In genomic region chr9:15155826-15156225, GRCh38 we compare ENCODE assay signal across 1 cellular context.
TF ChIP-seq lines count a peak whose summit lies in the region.

No MANE protein-coding gene starts in this region.

TF ChIP-seq in GM23338, 12 proteins besides CTCF, POLR2A, EP300 and RAD21:
- TF ChIP-seq, protein P1, sequence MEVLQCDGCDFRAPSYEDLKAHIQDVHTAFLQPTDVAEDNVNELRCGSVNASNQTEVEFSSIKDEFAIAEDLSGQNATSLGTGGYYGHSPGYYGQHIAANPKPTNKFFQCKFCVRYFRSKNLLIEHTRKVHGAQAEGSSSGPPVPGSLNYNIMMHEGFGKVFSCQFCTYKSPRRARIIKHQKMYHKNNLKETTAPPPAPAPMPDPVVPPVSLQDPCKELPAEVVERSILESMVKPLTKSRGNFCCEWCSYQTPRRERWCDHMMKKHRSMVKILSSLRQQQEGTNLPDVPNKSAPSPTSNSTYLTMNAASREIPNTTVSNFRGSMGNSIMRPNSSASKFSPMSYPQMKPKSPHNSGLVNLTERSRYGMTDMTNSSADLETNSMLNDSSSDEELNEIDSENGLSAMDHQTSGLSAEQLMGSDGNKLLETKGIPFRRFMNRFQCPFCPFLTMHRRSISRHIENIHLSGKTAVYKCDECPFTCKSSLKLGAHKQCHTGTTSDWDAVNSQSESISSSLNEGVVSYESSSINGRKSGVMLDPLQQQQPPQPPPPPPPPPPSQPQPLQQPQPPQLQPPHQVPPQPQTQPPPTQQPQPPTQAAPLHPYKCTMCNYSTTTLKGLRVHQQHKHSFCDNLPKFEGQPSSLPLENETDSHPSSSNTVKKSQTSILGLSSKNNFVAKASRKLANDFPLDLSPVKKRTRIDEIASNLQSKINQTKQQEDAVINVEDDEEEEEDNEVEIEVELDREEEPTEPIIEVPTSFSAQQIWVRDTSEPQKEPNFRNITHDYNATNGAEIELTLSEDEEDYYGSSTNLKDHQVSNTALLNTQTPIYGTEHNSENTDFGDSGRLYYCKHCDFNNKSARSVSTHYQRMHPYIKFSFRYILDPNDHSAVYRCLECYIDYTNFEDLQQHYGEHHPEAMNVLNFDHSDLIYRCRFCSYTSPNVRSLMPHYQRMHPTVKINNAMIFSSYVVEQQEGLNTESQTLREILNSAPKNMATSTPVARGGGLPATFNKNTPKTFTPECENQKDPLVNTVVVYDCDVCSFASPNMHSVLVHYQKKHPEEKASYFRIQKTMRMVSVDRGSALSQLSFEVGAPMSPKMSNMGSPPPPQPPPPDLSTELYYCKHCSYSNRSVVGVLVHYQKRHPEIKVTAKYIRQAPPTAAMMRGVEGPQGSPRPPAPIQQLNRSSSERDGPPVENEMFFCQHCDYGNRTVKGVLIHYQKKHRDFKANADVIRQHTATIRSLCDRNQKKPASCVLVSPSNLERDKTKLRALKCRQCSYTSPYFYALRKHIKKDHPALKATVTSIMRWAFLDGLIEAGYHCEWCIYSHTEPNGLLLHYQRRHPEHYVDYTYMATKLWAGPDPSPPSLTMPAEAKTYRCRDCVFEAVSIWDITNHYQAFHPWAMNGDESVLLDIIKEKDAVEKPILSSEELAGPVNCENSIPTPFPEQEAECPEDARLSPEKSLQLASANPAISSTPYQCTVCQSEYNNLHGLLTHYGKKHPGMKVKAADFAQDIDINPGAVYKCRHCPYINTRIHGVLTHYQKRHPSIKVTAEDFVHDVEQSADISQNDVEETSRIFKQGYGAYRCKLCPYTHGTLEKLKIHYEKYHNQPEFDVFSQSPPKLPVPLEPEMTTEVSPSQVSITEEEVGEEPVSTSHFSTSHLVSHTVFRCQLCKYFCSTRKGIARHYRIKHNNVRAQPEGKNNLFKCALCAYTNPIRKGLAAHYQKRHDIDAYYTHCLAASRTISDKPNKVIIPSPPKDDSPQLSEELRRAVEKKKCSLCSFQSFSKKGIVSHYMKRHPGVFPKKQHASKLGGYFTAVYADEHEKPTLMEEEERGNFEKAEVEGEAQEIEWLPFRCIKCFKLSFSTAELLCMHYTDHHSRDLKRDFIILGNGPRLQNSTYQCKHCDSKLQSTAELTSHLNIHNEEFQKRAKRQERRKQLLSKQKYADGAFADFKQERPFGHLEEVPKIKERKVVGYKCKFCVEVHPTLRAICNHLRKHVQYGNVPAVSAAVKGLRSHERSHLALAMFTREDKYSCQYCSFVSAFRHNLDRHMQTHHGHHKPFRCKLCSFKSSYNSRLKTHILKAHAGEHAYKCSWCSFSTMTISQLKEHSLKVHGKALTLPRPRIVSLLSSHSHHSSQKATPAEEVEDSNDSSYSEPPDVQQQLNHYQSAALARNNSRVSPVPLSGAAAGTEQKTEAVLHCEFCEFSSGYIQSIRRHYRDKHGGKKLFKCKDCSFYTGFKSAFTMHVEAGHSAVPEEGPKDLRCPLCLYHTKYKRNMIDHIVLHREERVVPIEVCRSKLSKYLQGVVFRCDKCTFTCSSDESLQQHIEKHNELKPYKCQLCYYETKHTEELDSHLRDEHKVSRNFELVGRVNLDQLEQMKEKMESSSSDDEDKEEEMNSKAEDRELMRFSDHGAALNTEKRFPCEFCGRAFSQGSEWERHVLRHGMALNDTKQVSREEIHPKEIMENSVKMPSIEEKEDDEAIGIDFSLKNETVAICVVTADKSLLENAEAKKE (CRISPR knock-in tag; IDR thresholded peaks at IDR 0.05) = no peak
- TF ChIP-seq NANOG (IDR thresholded peaks at IDR 0.05; ENCODE audit: borderline replicate concordance) = no peak
- TF ChIP-seq, protein P2, sequence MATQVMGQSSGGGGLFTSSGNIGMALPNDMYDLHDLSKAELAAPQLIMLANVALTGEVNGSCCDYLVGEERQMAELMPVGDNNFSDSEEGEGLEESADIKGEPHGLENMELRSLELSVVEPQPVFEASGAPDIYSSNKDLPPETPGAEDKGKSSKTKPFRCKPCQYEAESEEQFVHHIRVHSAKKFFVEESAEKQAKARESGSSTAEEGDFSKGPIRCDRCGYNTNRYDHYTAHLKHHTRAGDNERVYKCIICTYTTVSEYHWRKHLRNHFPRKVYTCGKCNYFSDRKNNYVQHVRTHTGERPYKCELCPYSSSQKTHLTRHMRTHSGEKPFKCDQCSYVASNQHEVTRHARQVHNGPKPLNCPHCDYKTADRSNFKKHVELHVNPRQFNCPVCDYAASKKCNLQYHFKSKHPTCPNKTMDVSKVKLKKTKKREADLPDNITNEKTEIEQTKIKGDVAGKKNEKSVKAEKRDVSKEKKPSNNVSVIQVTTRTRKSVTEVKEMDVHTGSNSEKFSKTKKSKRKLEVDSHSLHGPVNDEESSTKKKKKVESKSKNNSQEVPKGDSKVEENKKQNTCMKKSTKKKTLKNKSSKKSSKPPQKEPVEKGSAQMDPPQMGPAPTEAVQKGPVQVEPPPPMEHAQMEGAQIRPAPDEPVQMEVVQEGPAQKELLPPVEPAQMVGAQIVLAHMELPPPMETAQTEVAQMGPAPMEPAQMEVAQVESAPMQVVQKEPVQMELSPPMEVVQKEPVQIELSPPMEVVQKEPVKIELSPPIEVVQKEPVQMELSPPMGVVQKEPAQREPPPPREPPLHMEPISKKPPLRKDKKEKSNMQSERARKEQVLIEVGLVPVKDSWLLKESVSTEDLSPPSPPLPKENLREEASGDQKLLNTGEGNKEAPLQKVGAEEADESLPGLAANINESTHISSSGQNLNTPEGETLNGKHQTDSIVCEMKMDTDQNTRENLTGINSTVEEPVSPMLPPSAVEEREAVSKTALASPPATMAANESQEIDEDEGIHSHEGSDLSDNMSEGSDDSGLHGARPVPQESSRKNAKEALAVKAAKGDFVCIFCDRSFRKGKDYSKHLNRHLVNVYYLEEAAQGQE (IDR thresholded peaks at IDR 0.05; ENCODE audit: unreplicated experiment) = no peak
- no peak for TF ChIP-seq STAT1 (IDR thresholded peaks at IDR 0.05; ENCODE audit: unreplicated experiment)
- no peak for TF ChIP-seq POLR2AphosphoS5 (IDR thresholded peaks at IDR 0.05; ENCODE audit: low read depth)
- TF ChIP-seq EZH2phosphoT487 (IDR thresholded peaks at IDR 0.05; ENCODE audit: unreplicated experiment) = no peak
- TF ChIP-seq ETS1 (IDR thresholded peaks at IDR 0.05) = no peak
- no peak for TF ChIP-seq ZNF331 (CRISPR knock-in tag; IDR thresholded peaks at IDR 0.05; ENCODE audit: low read depth)
- no peak for TF ChIP-seq CREB1 (CRISPR knock-in tag; IDR thresholded peaks at IDR 0.05; ENCODE audit: low read depth)
